13 cellular contexts compared by ENCODE assay signal in genomic region chr12:110647669-110648068, GRCh38. TPM values are rescaled to one million over a fixed set of nuclear protein-coding genes. Genes with fewer than 3 reads are reported as not detected.
DNase-seq lines count a peak whose midpoint lies in the region; ATAC-seq and TF ChIP-seq lines count a peak whose summit lies in the region.
"Had no signal": no experiment of that assay in that cellular context is flagged by ENCODE, and none has a peak within 500 bp of the region (broad histone marks: within the 10 kb centered on the region; RNA-seq: fewer than 3 reads in every experiment).

No MANE protein-coding gene starts in this region.

- H3K4me1 Mint-ChIP-seq in CD14-positive monocyte, result peaks cover 33% of the 10 kb centered on the region

- H3K4me1 ChIP-seq in upper lobe of right lung, result no peaks in the 10 kb centered on the region
- H3K4me1 ChIP-seq: lower lobe of right lung had no signal

- TF ChIP-seq CTCF in CD14-positive monocyte (IDR thresholded peaks at IDR 0.05) (no peak), GM13977 (IDR thresholded peaks at IDR 0.05; ENCODE audit: extremely low read depth, insufficient read depth, missing control alignments) (no peak), upper lobe of right lung (IDR thresholded peaks at IDR 0.05) (no peak)

- H3K27ac ChIP-seq in upper lobe of right lung, result no peak overlapping the region
- H3K27ac ChIP-seq: lower lobe of right lung had no signal

- H3K27ac Mint-ChIP-seq in CD14-positive monocyte, result peak overlapping the region in 5 of 7 donors; percentile 8 to 75 (median 45)
- H3K27ac Mint-ChIP-seq in activated naive CD4-positive, alpha-beta T cell treated with anti-CD3 and anti-CD28 coated beads, Interleukin-2, amount 50 U/mL, for 72 hours, result peak overlapping the region; percentile 19 to 46
- H3K27ac Mint-ChIP-seq: T-helper 1 cell treated with Interleukin-12 subunit alpha and Interleukin-12 subunit beta and Interleukin-4 antibody, amounts not matched to agents 30 μg/mL and 1 μg/mL, for 36 hours had no signal

- H3K9me3 ChIP-seq in upper lobe of right lung, result no peaks in the 10 kb centered on the region
- H3K9me3 ChIP-seq: lower lobe of right lung had no signal

- peaks cover 27% of the 10 kb centered on the region for H3K36me3 ChIP-seq in upper lobe of right lung

- in situ Hi-C loops in GM13977 (cut with MboI; ENCODE audit: low pct_unique_long_range_greater_than_20kb, low sequenced_read_pairs, unreplicated experiment) (no loop called here), ACHN (cut with HindIII; ENCODE audit: low pct_ligation_motif_present, low pct_unique_long_range_greater_than_20kb, low sequenced_read_pairs) (no loop called here)

- peaks cover 0 to under 1% (median 0%) of the 10 kb centered on the region in 3 donors for H3K27me3 Mint-ChIP-seq in CD14-positive monocyte (ENCODE audit: low read depth in 3 of 3)

- H3K4me3 ChIP-seq in upper lobe of right lung, result no peak overlapping the region
- H3K4me3 ChIP-seq: lower lobe of right lung had no signal

- H3K4me3 Mint-ChIP-seq in CD14-positive monocyte, result no peak overlapping the region
- H3K4me3 Mint-ChIP-seq: T-helper 1 cell treated with Interleukin-12 subunit alpha and Interleukin-12 subunit beta and Interleukin-4 antibody, amounts not matched to agents 30 μg/mL and 1 μg/mL, for 36 hours had no signal

- peaks cover 74 to 81% of the 10 kb centered on the region in 2 donors for H3K36me3 Mint-ChIP-seq in CD14-positive monocyte
- no peaks in the 10 kb centered on the region for H3K36me3 Mint-ChIP-seq in activated naive CD4-positive, alpha-beta T cell treated with anti-CD3 and anti-CD28 coated beads, Interleukin-2, amount 50 U/mL, for 72 hours

- H3K27me3 ChIP-seq in upper lobe of right lung, result no peaks in the 10 kb centered on the region

- ATAC-seq in GM18868 (IDR thresholded peaks at IDR 0.05; ENCODE audit: unreplicated experiment) (peak; percentile 51), HG02981 (IDR thresholded peaks at IDR 0.05; ENCODE audit: unreplicated experiment) (peak; percentile 64), upper lobe of right lung (no peak)
- peak; percentile 60 to 93 for ATAC-seq in activated naive CD4-positive, alpha-beta T cell treated with anti-CD3 and anti-CD28 coated beads, Interleukin-2, amount 50 U/mL, for 72 hours

- H3K9me3 Mint-ChIP-seq in CD14-positive monocyte, result no peaks in the 10 kb centered on the region
- no peaks in the 10 kb centered on the region for H3K9me3 Mint-ChIP-seq in activated naive CD4-positive, alpha-beta T cell treated with anti-CD3 and anti-CD28 coated beads, Interleukin-2, amount 50 U/mL, for 72 hours
- H3K9me3 Mint-ChIP-seq: T-helper 1 cell treated with Interleukin-12 subunit alpha and Interleukin-12 subunit beta and Interleukin-4 antibody, amounts not matched to agents 30 μg/mL and 1 μg/mL, for 36 hours had no signal

- DNase-seq in CD14-positive monocyte (ENCODE audit: low spot score), result no peak
- peak in 1 of 2 donors; percentile 9 for DNase-seq in activated naive CD4-positive, alpha-beta T cell treated with anti-CD3 and anti-CD28 coated beads, Interleukin-2, amount 50 U/mL, for 72 hours (ENCODE audit: low spot score in 2 of 2)
- DNase-seq in GM13977 (ENCODE audit: low spot score), result no peak
- no peak for DNase-seq in upper lobe of right lung
- DNase-seq in ACHN, result no peak
- DNase-seq in NCI-H146 treated with DMSO at 0.1 percent for 48 hours (lab: John Stamatoyannopoulos, UW; ENCODE audit: unreplicated experiment), result no peak
- DNase-seq: COR-L47, Kasumi-1, lower lobe of right lung, NCI-H774 had no signal

- intact Hi-C loops in CD14-positive monocyte (cut with micrococcal nuclease) (loop anchor here in 1 of 2 donors (5.0 kb wide), 2 partner anchors 40 kb away; partner anchors contain the start of gene HVCN1), upper lobe of right lung (cut with DNase I) (no loop called here)

RNA-seq across cellular contexts. Expression of gene TCTN1, which starts 33.7 kb away (rescaled TPM):
- polyA plus RNA-seq in CD14-positive monocyte, result 1 to 10 TPM; 4.5 to 6.1 TPM
- 10 to 100 TPM in 1 of 2 donors, 1 to 10 TPM in 1; 3.3 to 10.4 TPM for total RNA-seq in activated naive CD4-positive, alpha-beta T cell treated with anti-CD3 and anti-CD28 coated beads, Interleukin-2, amount 50 U/mL, for 72 hours
- total RNA-seq in upper lobe of right lung, result 30.4 TPM

RNA-seq across cellular contexts. Expression of gene HVCN1, which starts 41.2 kb away (rescaled TPM):
- 100 to 1,000 TPM; 121 to 167 TPM for polyA plus RNA-seq in CD14-positive monocyte
- 1 to 10 TPM; 2.8 to 6.3 TPM for total RNA-seq in activated naive CD4-positive, alpha-beta T cell treated with anti-CD3 and anti-CD28 coated beads, Interleukin-2, amount 50 U/mL, for 72 hours
- total RNA-seq in upper lobe of right lung, result 21.3 TPM
